Comparison of ENCODE assay signal across 24 cellular contexts in genomic region chr14:43754838-43755237, GRCh38.
A peak's percentile ranks its signal among the peaks of the same experiment; 100 is the strongest.
DNase-seq lines count a peak whose midpoint lies in the region; ATAC-seq, FAIRE-seq and TF ChIP-seq lines count a peak whose summit lies in the region.
"Had no signal": no experiment of that assay in that cellular context is flagged by ENCODE, and none has a peak within 500 bp of the region (broad histone marks: within the 10 kb centered on the region; RNA-seq: fewer than 3 reads in every experiment).

No MANE protein-coding gene starts in this region.

- H3K36me3 ChIP-seq in GM23338 (ENCODE audit: insufficient read depth), result no peaks in the 10 kb centered on the region
- no peaks in the 10 kb centered on the region for H3K36me3 ChIP-seq in Karpas-422 (ENCODE audit: insufficient read depth, low read length)
- no peaks in the 10 kb centered on the region for H3K36me3 ChIP-seq in neural progenitor cell
- no peaks in the 10 kb centered on the region for H3K36me3 ChIP-seq in HepG2 (replicated peaks in 1 of 2; ENCODE audit: control insufficient read depth in 1 of 2, insufficient read depth in 2 of 2, low read length in 2 of 2)
- H3K36me3 ChIP-seq: Peyer's patch, SJCRH30 had no signal

- no peak overlapping the region for H2AFZ ChIP-seq in GM23338
- H2AFZ ChIP-seq in Karpas-422 (ENCODE audit: low read length), result peak overlapping the region; percentile 45
- peak overlapping the region; percentile 46 for H2AFZ ChIP-seq in neural progenitor cell (replicated peaks)
- H2AFZ ChIP-seq in HepG2 (ENCODE audit: low read length), result no peak overlapping the region
- H2AFZ ChIP-seq: GM23248 had no signal

- H3K27me3 ChIP-seq in GM23338 (ENCODE audit: insufficient read depth) (no peaks in the 10 kb centered on the region), Karpas-422 (ENCODE audit: low read length) (no peaks in the 10 kb centered on the region), neural progenitor cell (no peaks in the 10 kb centered on the region), HepG2 (ENCODE audit: control insufficient read depth in 1 of 2, insufficient read depth in 2 of 2, low read length in 2 of 2) (no peaks in the 10 kb centered on the region)
- H3K27me3 ChIP-seq: Peyer's patch, SJCRH30 had no signal

- in situ Hi-C loops in HepG2 (cut with HindIII; ENCODE audit: extremely low pct_ligation_motif_present, low pct_unique_long_range_greater_than_20kb), result no loop called here

- H4K20me1 ChIP-seq in GM23338 (replicated peaks; ENCODE audit: insufficient read depth), result no peaks in the 10 kb centered on the region
- H4K20me1 ChIP-seq in Karpas-422 (ENCODE audit: insufficient read depth, low read depth, low read length), result no peaks in the 10 kb centered on the region
- no peaks in the 10 kb centered on the region for H4K20me1 ChIP-seq in neural progenitor cell (ENCODE audit: low read depth)
- no peaks in the 10 kb centered on the region for H4K20me1 ChIP-seq in HepG2 (ENCODE audit: insufficient read depth, low read length)

- no TSS peak for BruUV-seq in HepG2 (replicated peaks; lab: Mats Ljungman, UMichigan)

- no peak for TF ChIP-seq POLR2A in HepG2 (IDR thresholded peaks at IDR 0.05; ENCODE audit: insufficient read depth in 1 of 2, low read depth in 2 of 2, low read length in 2 of 2)

- intact Hi-C loops in HepG2 (cut with micrococcal nuclease; ENCODE audit: unreplicated experiment), result no loop called here

- CTCF ChIA-PET in HepG2 (lab: Yijun Ruan, JAX; ENCODE audit: low intra/inter-chr PET ratio, low total read pairs), result no interaction called here

- no peak overlapping the region for H3K4me3 Mint-ChIP-seq in GM23338
- H3K4me3 Mint-ChIP-seq in neural progenitor cell, result no peak overlapping the region
- H3K4me3 Mint-ChIP-seq: CD8-positive, alpha-beta T cell; HFFc6 had no signal

- H3K4me1 Mint-ChIP-seq in GM23338 (peaks cover 15% of the 10 kb centered on the region; the same call in 2 of the 3 replicates), neural progenitor cell (peaks cover 4% of the 10 kb centered on the region)

- H3K27me3 Mint-ChIP-seq in GM23338 (ENCODE audit: insufficient read depth, low read depth, poor library complexity) (no peaks in the 10 kb centered on the region), neural progenitor cell (ENCODE audit: insufficient read depth, low read depth) (peaks cover 2% of the 10 kb centered on the region)

- TF ChIP-seq CTCF in GM23338 (conservative IDR thresholded peaks at IDR 0.05; ENCODE audit: low read depth in 2 of 2) (no peak), neural progenitor cell (IDR thresholded peaks at IDR 0.05) (no peak), HepG2 (CRISPR knock-in tag; IDR thresholded peaks at IDR 0.05) (no peak)

- TF ChIP-seq EP300 in HepG2 (IDR thresholded peaks at IDR 0.05; ENCODE audit: low read depth in 2 of 2, low read length in 2 of 2) (no peak), HepG2 (CRISPR knock-in tag; IDR thresholded peaks at IDR 0.05; ENCODE audit: borderline replicate concordance) (no peak)

- no peak for TF ChIP-seq RAD21 in HepG2 (CRISPR knock-in tag; IDR thresholded peaks at IDR 0.05)

- H3K4me3 ChIP-seq in GM23338 (no peak overlapping the region), Karpas-422 (ENCODE audit: low read length) (no peak overlapping the region), neural progenitor cell (no peak overlapping the region), HepG2 (replicated peaks in 1 of 3; ENCODE audit: insufficient read depth in 1 of 3, low read depth in 2 of 3, low read length in 3 of 3) (no peak overlapping the region)
- H3K4me3 ChIP-seq: GM23248, Peyer's patch, SJCRH30 had no signal

- DNase-seq in GM23338 (ENCODE audit: low spot score) (peak; percentile 81), Karpas-422 (no peak), iPS DF 19.7 (ENCODE audit: low read depth, low spot score) (peak; percentile 71), neural progenitor cell (ENCODE audit: low spot score) (peak; percentile 34), NCI-H2081 (lab: John Stamatoyannopoulos, UW) (no peak), HepG2 (ENCODE audit: low spot score) (no peak)
- DNase-seq in central memory CD4-positive, alpha-beta T cell, result no peak
- DNase-seq: 8988T; AML-193; C1 segment of cervical spinal cord; CD8-positive, alpha-beta T cell; DND-41; GM23248; HFFc6; KBM-7; NCI-H1092; NCI-H146; NCI-H2029; NCI-H345; NCI-H524; NCI-H82; Peyer's patch; SJCRH30 had no signal

- H3K9me2 ChIP-seq in GM23338 (ENCODE audit: insufficient read depth), result no peaks in the 10 kb centered on the region; the same call in 1 of the 2 replicates
- H3K9me2 ChIP-seq in Karpas-422 (replicated peaks; ENCODE audit: insufficient read depth, low read length), result no peaks in the 10 kb centered on the region

- H3K9me3 Mint-ChIP-seq in GM23338 (peaks cover 8% of the 10 kb centered on the region), neural progenitor cell (no peaks in the 10 kb centered on the region)

- ATAC-seq in GM23338 (peak; percentile 98), HepG2 (no peak)
- ATAC-seq: CD8-positive, alpha-beta T cell had no signal

- H3F3A ChIP-seq in GM23338 (replicated peaks; ENCODE audit: low read depth), result no peaks in the 10 kb centered on the region
- peaks cover 18% of the 10 kb centered on the region for H3F3A ChIP-seq in neural progenitor cell (ENCODE audit: low read depth)

- H3K9me3 ChIP-seq in Karpas-422 (ENCODE audit: low read length), result no peaks in the 10 kb centered on the region
- H3K9me3 ChIP-seq in neural progenitor cell (ENCODE audit: low read depth), result no peaks in the 10 kb centered on the region
- H3K9me3 ChIP-seq in HepG2 (ENCODE audit: low read length), result no peaks in the 10 kb centered on the region
- H3K9me3 ChIP-seq: Peyer's patch, SJCRH30 had no signal

- H3K4me2 ChIP-seq in GM23338 (0 out of 2 replicates have a peak overlapping the region, but pooled peaks have one; percentile 0), Karpas-422 (ENCODE audit: low read depth, low read length, poor library complexity, severe bottlenecking) (no peak overlapping the region), neural progenitor cell (peak overlapping the region; percentile 49), HepG2 (ENCODE audit: low read depth, low read length) (no peak overlapping the region)

- H3K36me3 Mint-ChIP-seq in GM23338 (ENCODE audit: low read depth), result peaks cover 19% of the 10 kb centered on the region; the same call in 2 of the 3 replicates
- no peaks in the 10 kb centered on the region for H3K36me3 Mint-ChIP-seq in neural progenitor cell
- H3K36me3 Mint-ChIP-seq: CD8-positive, alpha-beta T cell had no signal

- H3K27ac Mint-ChIP-seq in GM23338, result peak overlapping the region; percentile 80; the same call in 1 of the 2 replicates
- H3K27ac Mint-ChIP-seq in neural progenitor cell, result no peak overlapping the region
- H3K27ac Mint-ChIP-seq: CD8-positive, alpha-beta T cell; HFFc6 had no signal

- H3K79me2 ChIP-seq in GM23338 (replicated peaks; ENCODE audit: insufficient read depth) (no peaks in the 10 kb centered on the region), Karpas-422 (ENCODE audit: low read length) (no peaks in the 10 kb centered on the region), neural progenitor cell (ENCODE audit: low read depth) (no peaks in the 10 kb centered on the region), HepG2 (ENCODE audit: insufficient read depth, low read length) (no peaks in the 10 kb centered on the region)

- no peak for FAIRE-seq in HepG2 (lab: Jason Lieb, UNC)
- FAIRE-seq: GM12891 had no signal

- H3K9ac ChIP-seq in Karpas-422 (ENCODE audit: low read length) (no peak overlapping the region), neural progenitor cell (no peak overlapping the region), HepG2 (ENCODE audit: insufficient read depth, low read depth, low read length) (no peak overlapping the region)
- H3K9ac ChIP-seq: GM23248 had no signal

- H3K4me1 ChIP-seq in GM23338 (ENCODE audit: insufficient read depth), result peaks cover 20% of the 10 kb centered on the region
- no peaks in the 10 kb centered on the region for H3K4me1 ChIP-seq in Karpas-422 (ENCODE audit: low read length)
- peaks cover 13% of the 10 kb centered on the region for H3K4me1 ChIP-seq in neural progenitor cell
- no peaks in the 10 kb centered on the region for H3K4me1 ChIP-seq in HepG2 (ENCODE audit: insufficient read depth, low read length)
- H3K4me1 ChIP-seq: Peyer's patch, SJCRH30 had no signal

- H3K27ac ChIP-seq in GM23338 (ENCODE audit: low read depth) (peak overlapping the region; percentile 82), Karpas-422 (ENCODE audit: low read length) (no peak overlapping the region), neural progenitor cell (peak overlapping the region; percentile 63), HepG2 (ENCODE audit: extremely low read length, insufficient read depth, low read length) (no peak overlapping the region)
- H3K27ac ChIP-seq: GM23248, Peyer's patch, SJCRH30 had no signal

- WGBS in HepG2 (ENCODE audit: low lambda C conversion rate), result 80% methylated on average over 3 of the region's 3 CpGs

- POLR2A ChIA-PET in HepG2 (lab: Yijun Ruan, JAX), result no interaction called here

TF ChIP-seq in HepG2, 621 proteins besides CTCF, POLR2A, EP300 and RAD21:
- TF ChIP-seq ZNF672 (CRISPR knock-in tag; IDR thresholded peaks at IDR 0.05) (no peak), SKIL (CRISPR knock-in tag; IDR thresholded peaks at IDR 0.05; ENCODE audit: borderline replicate concordance) (no peak), MAFG (CRISPR knock-in tag; IDR thresholded peaks at IDR 0.05) (no peak), TRIM24 (CRISPR knock-in tag; IDR thresholded peaks at IDR 0.05) (no peak), ZNF619 (CRISPR knock-in tag; IDR thresholded peaks at IDR 0.05) (no peak)

Comparison
In these comparisons a context has a peak if more than half of its experiments do, and no peak if none do; other contexts are left out.
1. DNase-seq: peak in GM23338 (single experiment), iPS DF 19.7 (single experiment) and neural progenitor cell (single experiment); none in Karpas-422 (single experiment), NCI-H2081 (0 of 2), central memory CD4-positive, alpha-beta T cell (single experiment) and HepG2 (single experiment).
2. H2AFZ ChIP-seq: peak in Karpas-422 (single experiment) and neural progenitor cell (single experiment); none in GM23338 (single experiment) and HepG2 (single experiment).
3. H3K27ac ChIP-seq: peak in GM23338 (single experiment) and neural progenitor cell (single experiment); none in Karpas-422 (single experiment) and HepG2 (single experiment).
4. H3K4me2 ChIP-seq: peak in GM23338 (single experiment) and neural progenitor cell (single experiment); none in Karpas-422 (single experiment) and HepG2 (single experiment).